Comparison of ENCODE assay signal across 1 cellular context in genomic region chr16:588889-589657, GRCh38.
A peak's percentile ranks its signal among the peaks of the same experiment; 100 is the strongest.
TF ChIP-seq lines count a peak whose summit lies in the region.

No MANE protein-coding gene starts in this region.

TF ChIP-seq in WTC11, 78 proteins besides CTCF, POLR2A, EP300 and RAD21 (continued from another document):
- TF ChIP-seq E2F5 (CRISPR knock-in tag; IDR thresholded peaks at IDR 0.05) (peak; percentile 70; the same call in 1 of the 2 replicates), MAX (CRISPR knock-in tag; IDR thresholded peaks at IDR 0.05) (0 out of 2 replicates have a peak, but pooled peaks have one; percentile 65)
